ENCODE assay signal across 1 cellular context in genomic region chr14:103530390-103530789, GRCh38.
TF ChIP-seq lines count a peak whose summit lies in the region.

No MANE protein-coding gene starts in this region.

TF ChIP-seq in neural cell, 6 proteins besides CTCF, POLR2A, EP300 and RAD21 (continued from another document):
- TF ChIP-seq EZH2 (IDR thresholded peaks at IDR 0.05; ENCODE audit: borderline replicate concordance, insufficient read depth, low read length, poor library complexity, severe bottlenecking) = no peak
- no peak for TF ChIP-seq POLR2AphosphoS5 (IDR thresholded peaks at IDR 0.05)
- TF ChIP-seq TAF1 (IDR thresholded peaks at IDR 0.05; ENCODE audit: low read depth) = no peak
